13 cellular contexts compared by ENCODE assay signal in the genomic region with DNA sequence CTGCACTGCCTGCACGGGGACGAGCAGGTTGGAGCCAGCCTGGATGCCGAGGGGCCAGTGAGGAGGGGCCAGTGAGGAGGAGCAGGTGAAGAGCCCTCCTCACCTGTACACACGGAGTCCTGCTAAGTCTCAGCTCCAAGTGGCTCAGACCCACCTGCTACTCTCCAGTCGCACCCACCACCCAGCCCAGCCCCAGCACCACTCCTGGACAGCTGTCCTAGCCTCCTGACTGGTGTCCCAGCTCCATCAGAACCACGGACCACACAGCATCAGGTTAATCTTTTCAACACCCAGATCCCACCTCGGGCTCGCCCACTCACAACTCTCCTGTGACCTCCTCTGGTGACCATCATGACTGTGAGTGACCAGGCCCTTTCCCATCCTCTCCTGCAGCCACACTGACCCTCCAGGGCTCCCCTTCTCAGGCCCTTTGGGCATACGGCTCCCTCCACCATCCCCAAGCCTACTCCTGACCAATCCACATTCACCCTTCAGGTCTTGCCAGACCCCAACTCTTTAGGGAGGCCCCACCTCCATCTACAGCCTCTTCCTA. TPM values are rescaled to one million over a fixed set of nuclear protein-coding genes. Genes with fewer than 3 reads are reported as not detected.
DNase-seq lines count a peak whose midpoint lies in the region; ATAC-seq lines count a peak whose summit lies in the region.
"Had no signal": no experiment of that assay in that cellular context is flagged by ENCODE, and none has a peak within 500 bp of the region (broad histone marks: within the 10 kb centered on the region; RNA-seq: fewer than 3 reads in every experiment).

No MANE protein-coding gene starts in this region.

- 90% methylated on average over 9 of the region's 9 CpGs for WGBS in mesenchymal stem cell
- WGBS in thymus = 95% methylated on average over 9 of the region's 9 CpGs

- H3K4me2 ChIP-seq in mesenchymal stem cell (ENCODE audit: low read length, poor library complexity, severe bottlenecking) (no peak overlapping the region), Karpas-422 (ENCODE audit: low read depth, low read length, poor library complexity, severe bottlenecking) (no peak overlapping the region)

- peak overlapping the region in 1 of 2 experiments; percentile 47 for H3K4ac ChIP-seq in mesenchymal stem cell (ENCODE audit: low read depth in 1 of 2, low read length in 2 of 2)

- H4K91ac ChIP-seq in mesenchymal stem cell (ENCODE audit: low read length) = peak overlapping the region; percentile 31

- H3K27ac Mint-ChIP-seq in activated naive CD4-positive, alpha-beta T cell treated with anti-CD3 and anti-CD28 coated beads, Interleukin-2, amount 50 U/mL, for 24 hours = peak overlapping the region; percentile 97
- peak overlapping the region; percentile 90 for H3K27ac Mint-ChIP-seq in activated naive CD8-positive, alpha-beta T cell treated with anti-CD3 and anti-CD28 coated beads, Interleukin-2, amount 10 ng/mL, durations not matched to agents 7 days and 5 days

- DNase-seq in activated naive CD4-positive, alpha-beta T cell treated with anti-CD3 and anti-CD28 coated beads, Interleukin-2, amount 50 U/mL, for 16 hours = no peak
- DNase-seq in activated naive CD8-positive, alpha-beta T cell treated with anti-CD3 and anti-CD28 coated beads, Interleukin-2, amount 10 ng/mL, durations not matched to agents 7 days and 5 days = no peak
- DNase-seq in mesenchymal stem cell (no peak), Karpas-422 (no peak), HUDEP-2 (lab: John Stamatoyannopoulos, UW; ENCODE audit: unreplicated experiment in 76 of 76) (no peak), DMS79 (lab: John Stamatoyannopoulos, UW) (no peak)
- DNase-seq: NCI-H1417 treated with DMSO at 0.1 percent for 48 hours, NCI-H526 treated with DMSO at 0.1 percent for 48 hours had no signal

- H3K23ac ChIP-seq in mesenchymal stem cell (ENCODE audit: low read length in 2 of 2) = no peak overlapping the region

- H4K8ac ChIP-seq in mesenchymal stem cell (ENCODE audit: low read length) = peak overlapping the region; percentile 4

- H2BK15ac ChIP-seq in mesenchymal stem cell (ENCODE audit: low read depth, poor library complexity, severe bottlenecking) = no peak overlapping the region

- H3K9me3 ChIP-seq in mesenchymal stem cell (ENCODE audit: control insufficient read depth, low read length) (no peaks in the 10 kb centered on the region), thymus (ENCODE audit: control insufficient read depth) (no peaks in the 10 kb centered on the region), Karpas-422 (ENCODE audit: low read length) (no peaks in the 10 kb centered on the region)

- H3K18ac ChIP-seq in mesenchymal stem cell (ENCODE audit: low read depth in 1 of 2, low read length in 2 of 2) = no peak overlapping the region

- no peak overlapping the region for H2BK5ac ChIP-seq in mesenchymal stem cell (ENCODE audit: low read depth, low read length, poor library complexity, severe bottlenecking)

- no peaks in the 10 kb centered on the region for H3K36me3 Mint-ChIP-seq in activated naive CD4-positive, alpha-beta T cell treated with anti-CD3 and anti-CD28 coated beads, Interleukin-2, amount 50 U/mL, for 24 hours
- H3K36me3 Mint-ChIP-seq in activated naive CD8-positive, alpha-beta T cell treated with anti-CD3 and anti-CD28 coated beads, Interleukin-2, amount 10 ng/mL, durations not matched to agents 7 days and 5 days = no peaks in the 10 kb centered on the region

- H3K9me3 Mint-ChIP-seq in activated naive CD4-positive, alpha-beta T cell treated with anti-CD3 and anti-CD28 coated beads, Interleukin-2, amount 50 U/mL, for 24 hours = no peaks in the 10 kb centered on the region
- H3K9me3 Mint-ChIP-seq in activated naive CD8-positive, alpha-beta T cell treated with anti-CD3 and anti-CD28 coated beads, Interleukin-2, amount 10 ng/mL, durations not matched to agents 7 days and 5 days = no peaks in the 10 kb centered on the region
- H3K9me3 Mint-ChIP-seq: nephron had no signal

- H2BK12ac ChIP-seq in mesenchymal stem cell (ENCODE audit: low read length in 2 of 2) = no peak overlapping the region

- no peak overlapping the region for H2BK120ac ChIP-seq in mesenchymal stem cell (ENCODE audit: low read depth, low read length)

- ATAC-seq in activated naive CD8-positive, alpha-beta T cell treated with anti-CD3 and anti-CD28 coated beads, Interleukin-2, amount 10 ng/mL, durations not matched to agents 7 days and 5 days (ENCODE audit: low read depth) = no peak
- ATAC-seq: HCT116 had no signal

- H3K4me1 Mint-ChIP-seq in activated naive CD4-positive, alpha-beta T cell treated with anti-CD3 and anti-CD28 coated beads, Interleukin-2, amount 50 U/mL, for 24 hours = peaks cover 54% of the 10 kb centered on the region
- H3K4me1 Mint-ChIP-seq in activated naive CD8-positive, alpha-beta T cell treated with anti-CD3 and anti-CD28 coated beads, Interleukin-2, amount 10 ng/mL, durations not matched to agents 7 days and 5 days = peaks cover 28% of the 10 kb centered on the region

- H2AK5ac ChIP-seq in mesenchymal stem cell (ENCODE audit: low read length, severe bottlenecking) = no peak overlapping the region

- H3K9ac ChIP-seq in mesenchymal stem cell (ENCODE audit: low read length) (no peak overlapping the region), Karpas-422 (ENCODE audit: low read length) (no peak overlapping the region)

- peaks cover 31 to 42% of the 10 kb centered on the region in 2 experiments for H3K27me3 ChIP-seq in mesenchymal stem cell (ENCODE audit: control insufficient read depth in 1 of 2, insufficient read depth in 1 of 2, low read length in 2 of 2)
- no peaks in the 10 kb centered on the region for H3K27me3 ChIP-seq in thymus (ENCODE audit: control insufficient read depth, insufficient read depth)
- H3K27me3 ChIP-seq in Karpas-422 (ENCODE audit: low read length) = no peaks in the 10 kb centered on the region

- no peaks in the 10 kb centered on the region for H3K79me1 ChIP-seq in mesenchymal stem cell (replicated peaks; ENCODE audit: low read length, poor library complexity, severe bottlenecking)

- H3K14ac ChIP-seq in mesenchymal stem cell (ENCODE audit: low read length in 2 of 2) = no peak overlapping the region

- no peaks in the 10 kb centered on the region for H4K20me1 ChIP-seq in Karpas-422 (ENCODE audit: insufficient read depth, low read depth, low read length)

- POLR2A ChIA-PET in activated naive CD8-positive, alpha-beta T cell treated with anti-CD3 and anti-CD28 coated beads, Interleukin-2, amount 10 ng/mL, durations not matched to agents 7 days and 5 days (lab: Charles Lee) = interaction anchor here (0.6 to 4.6 kb wide), 12 partner anchors 10 to 425 kb away, joined by 3 to 87 read pairs (median 14); partner anchors contain the start of genes CFAP92, CNBP, COPG1 and IFT122

- H3K27me3 Mint-ChIP-seq in activated naive CD4-positive, alpha-beta T cell treated with anti-CD3 and anti-CD28 coated beads, Interleukin-2, amount 50 U/mL, for 24 hours = no peaks in the 10 kb centered on the region
- H3K27me3 Mint-ChIP-seq in activated naive CD8-positive, alpha-beta T cell treated with anti-CD3 and anti-CD28 coated beads, Interleukin-2, amount 10 ng/mL, durations not matched to agents 7 days and 5 days = no peaks in the 10 kb centered on the region

- no peaks in the 10 kb centered on the region for H3K36me3 ChIP-seq in mesenchymal stem cell (ENCODE audit: control insufficient read depth in 1 of 2, insufficient read depth in 2 of 2, low read depth in 1 of 2, low read length in 2 of 2)
- H3K36me3 ChIP-seq in thymus (ENCODE audit: control insufficient read depth, insufficient read depth) = no peaks in the 10 kb centered on the region
- no peaks in the 10 kb centered on the region for H3K36me3 ChIP-seq in Karpas-422 (ENCODE audit: insufficient read depth, low read length)

- H3K9me2 ChIP-seq in Karpas-422 (replicated peaks; ENCODE audit: insufficient read depth, low read length) = no peaks in the 10 kb centered on the region

- peak overlapping the region; percentile 26 for H3K4me3 Mint-ChIP-seq in activated naive CD4-positive, alpha-beta T cell treated with anti-CD3 and anti-CD28 coated beads, Interleukin-2, amount 50 U/mL, for 24 hours
- H3K4me3 Mint-ChIP-seq in activated naive CD8-positive, alpha-beta T cell treated with anti-CD3 and anti-CD28 coated beads, Interleukin-2, amount 10 ng/mL, durations not matched to agents 7 days and 5 days = peak overlapping the region; percentile 32
- H3K4me3 Mint-ChIP-seq: nephron had no signal

- no peaks in the 10 kb centered on the region for H3K4me1 ChIP-seq in mesenchymal stem cell (ENCODE audit: control insufficient read depth, insufficient read depth, low read depth, low read length)
- peaks cover 20% of the 10 kb centered on the region for H3K4me1 ChIP-seq in thymus (ENCODE audit: control insufficient read depth, insufficient read depth, low read length)
- peaks cover 14% of the 10 kb centered on the region for H3K4me1 ChIP-seq in Karpas-422 (ENCODE audit: low read length)

- H3K4me3 ChIP-seq in mesenchymal stem cell (ENCODE audit: insufficient read depth in 1 of 2, low read depth in 1 of 2, low read length in 2 of 2) (no peak overlapping the region), thymus (ENCODE audit: low read length) (no peak overlapping the region), Karpas-422 (ENCODE audit: low read length) (no peak overlapping the region)

- H3K27ac ChIP-seq in mesenchymal stem cell (ENCODE audit: low read length, poor library complexity, severe bottlenecking) (no peak overlapping the region), thymus (ENCODE audit: low read depth) (peak overlapping the region; percentile 95), Karpas-422 (ENCODE audit: low read length) (no peak overlapping the region)

- no peaks in the 10 kb centered on the region for H3K79me2 ChIP-seq in Karpas-422 (ENCODE audit: low read length)

- no peak overlapping the region for H2AFZ ChIP-seq in mesenchymal stem cell (ENCODE audit: low read depth, low read length)
- no peak overlapping the region for H2AFZ ChIP-seq in Karpas-422 (ENCODE audit: low read length)

RNA-seq across cellular contexts. Expression of gene EFCC1, which starts 13.8 kb away (rescaled TPM):
- total RNA-seq in activated naive CD8-positive, alpha-beta T cell treated with anti-CD3 and anti-CD28 coated beads, Interleukin-2, amount 10 ng/mL, durations not matched to agents 7 days and 5 days = under 1 TPM; 0.14 to 0.23 TPM
- polyA plus RNA-seq in mesenchymal stem cell (2013, experiment 1 of 2) = 3.9 TPM
- 4.3 TPM for polyA plus RNA-seq in mesenchymal stem cell (2013, experiment 2 of 2)
- 1.5 TPM for polyA plus RNA-seq in thymus
- total RNA-seq in Karpas-422 (2014; rRNA removed; shearing (Covaris generic); ENCODE audit: low replicate concordance) = not detected in 2 replicates
- total RNA-seq: Daoy had no signal

RNA-seq across cellular contexts. Expression of gene CFAP92, which starts 21.0 kb away (rescaled TPM):
- under 1 TPM in 1 of 2 experiments, not detected in 1; 0.22 TPM for total RNA-seq in activated naive CD8-positive, alpha-beta T cell treated with anti-CD3 and anti-CD28 coated beads, Interleukin-2, amount 10 ng/mL, durations not matched to agents 7 days and 5 days
- polyA plus RNA-seq in mesenchymal stem cell (2013, experiment 1 of 2) = 1.0 TPM
- polyA plus RNA-seq in mesenchymal stem cell (2013, experiment 2 of 2) = 1.0 TPM
- polyA plus RNA-seq in thymus = 2.0 TPM
- total RNA-seq in Karpas-422 (2014; rRNA removed; shearing (Covaris generic); ENCODE audit: low replicate concordance) = not detected in 2 replicates

RNA-seq across cellular contexts. Expression of gene GP9, which starts 45.7 kb away (rescaled TPM):
- total RNA-seq in activated naive CD8-positive, alpha-beta T cell treated with anti-CD3 and anti-CD28 coated beads, Interleukin-2, amount 10 ng/mL, durations not matched to agents 7 days and 5 days = not detected
- polyA plus RNA-seq in mesenchymal stem cell (2013, experiment 1 of 2) = not detected
- not detected for polyA plus RNA-seq in mesenchymal stem cell (2013, experiment 2 of 2)
- polyA plus RNA-seq in thymus = 0.02 TPM
- total RNA-seq in Karpas-422 (2014; rRNA removed; shearing (Covaris generic); ENCODE audit: low replicate concordance) = not detected in 2 replicates
- total RNA-seq: Daoy had no signal
